26 cellular contexts compared by ENCODE assay signal in genomic region chr20:14313621-14314020, GRCh38. TPM values are rescaled to one million over a fixed set of nuclear protein-coding genes. Genes with fewer than 3 reads are reported as not detected.
"Had no signal": no experiment of that assay in that cellular context is flagged by ENCODE, and none has a peak within 500 bp of the region (broad histone marks: within the 10 kb centered on the region; RNA-seq: fewer than 3 reads in every experiment).

No MANE protein-coding gene starts in this region.

- ATAC-seq: left colon; left lung; lower lobe of right lung; natural killer cell treated with Interleukin-12 subunit alpha and Interleukin-12 subunit beta and Interleukin-15 and Interleukin-18, amount 100 ng/mL, for 72 hours; right cardiac atrium; sciatic nerve; stimulated activated naive B cell treated with anti-CD40 and anti-IgM and Interleukin-4, amounts not matched to agents 10 μg/mL and 1 μg/mL and 100 μg/mL, for 72 hours; stimulated activated naive CD8-positive, alpha-beta T cell treated with anti-CD3 and anti-CD28 coated beads, Interleukin-15, Interleukin-2, amounts not matched to agents 100 U/mL and 50 U/mL, for 24 hours had no signal

- H3K36me3 Mint-ChIP-seq: naive B cell; natural killer cell treated with Interleukin-12 subunit alpha and Interleukin-12 subunit beta and Interleukin-15 and Interleukin-18, amount 100 ng/mL, for 72 hours; stimulated activated naive B cell treated with anti-CD40 and anti-IgM and Interleukin-4, amounts not matched to agents 10 μg/mL and 1 μg/mL and 100 μg/mL, for 72 hours had no signal

- H3K27ac Mint-ChIP-seq: immature natural killer cell; naive B cell; natural killer cell treated with Interleukin-12 subunit alpha and Interleukin-12 subunit beta and Interleukin-15 and Interleukin-18, amount 100 ng/mL, for 72 hours; stimulated activated naive B cell treated with anti-CD40 and anti-IgM and Interleukin-4, amounts not matched to agents 10 μg/mL and 1 μg/mL and 100 μg/mL, for 72 hours had no signal

- H3K9me3 Mint-ChIP-seq: stimulated activated naive B cell treated with anti-CD40 and anti-IgM and Interleukin-4, amounts not matched to agents 10 μg/mL and 1 μg/mL and 100 μg/mL, for 72 hours had no signal

- H3K4me3 Mint-ChIP-seq: immature natural killer cell; naive B cell; natural killer cell treated with Interleukin-12 subunit alpha and Interleukin-12 subunit beta and Interleukin-15 and Interleukin-18, amount 100 ng/mL, for 72 hours; stimulated activated naive B cell treated with anti-CD40 and anti-IgM and Interleukin-4, amounts not matched to agents 10 μg/mL and 1 μg/mL and 100 μg/mL, for 72 hours had no signal

- H3K4me1 Mint-ChIP-seq: immature natural killer cell; naive B cell; stimulated activated naive B cell treated with anti-CD40 and anti-IgM and Interleukin-4, amounts not matched to agents 10 μg/mL and 1 μg/mL and 100 μg/mL, for 72 hours had no signal

- H3K27me3 Mint-ChIP-seq: natural killer cell treated with Interleukin-12 subunit alpha and Interleukin-12 subunit beta and Interleukin-15 and Interleukin-18, amount 100 ng/mL, for 72 hours; stimulated activated naive B cell treated with anti-CD40 and anti-IgM and Interleukin-4, amounts not matched to agents 10 μg/mL and 1 μg/mL and 100 μg/mL, for 72 hours had no signal

- DNase-seq: hypothalamus; immature natural killer cell; kidney; left colon; left lung; lower lobe of right lung; mammary epithelial cell; mesenchymal stem cell; naive B cell; ovary; retina; right cardiac atrium; stimulated activated CD4-positive, alpha-beta T cell treated with anti-CD3 and anti-CD28 coated beads, Interleukin-12 subunit alpha, Interleukin-12 subunit beta, amount 100 ng/mL, for 4 hours; stimulated activated CD4-positive, alpha-beta T cell treated with anti-CD3 and anti-CD28 coated beads, Interleukin-15, amount 100 ng/mL, for 24 hours; stimulated activated CD4-positive, alpha-beta T cell treated with anti-CD3 and anti-CD28 coated beads, Interleukin-2, amount 100 ng/mL, for 24 hours; stimulated activated CD4-positive, alpha-beta T cell treated with anti-CD3 and anti-CD28 coated beads, Interleukin-4, amount 100 ng/mL, for 1 hour; stimulated activated naive B cell treated with anti-CD40 and anti-IgM and Interleukin-4, amounts not matched to agents 10 μg/mL and 1 μg/mL and 100 μg/mL, for 72 hours; stimulated activated naive CD8-positive, alpha-beta T cell treated with anti-CD3 and anti-CD28 coated beads, Interleukin-15, Interleukin-2, amounts not matched to agents 100 U/mL and 50 U/mL, for 24 hours; stomach; testis; thyroid gland; transverse colon; upper lobe of left lung had no signal

RNA-seq across cellular contexts. Expression of gene FLRT3, which starts 23.8 kb away (rescaled TPM):
- total RNA-seq: mononuclear cell; natural killer cell treated with Interleukin-12 subunit alpha and Interleukin-12 subunit beta and Interleukin-15 and Interleukin-18, amount 100 ng/mL, for 72 hours had no signal
